In the genomic region with DNA sequence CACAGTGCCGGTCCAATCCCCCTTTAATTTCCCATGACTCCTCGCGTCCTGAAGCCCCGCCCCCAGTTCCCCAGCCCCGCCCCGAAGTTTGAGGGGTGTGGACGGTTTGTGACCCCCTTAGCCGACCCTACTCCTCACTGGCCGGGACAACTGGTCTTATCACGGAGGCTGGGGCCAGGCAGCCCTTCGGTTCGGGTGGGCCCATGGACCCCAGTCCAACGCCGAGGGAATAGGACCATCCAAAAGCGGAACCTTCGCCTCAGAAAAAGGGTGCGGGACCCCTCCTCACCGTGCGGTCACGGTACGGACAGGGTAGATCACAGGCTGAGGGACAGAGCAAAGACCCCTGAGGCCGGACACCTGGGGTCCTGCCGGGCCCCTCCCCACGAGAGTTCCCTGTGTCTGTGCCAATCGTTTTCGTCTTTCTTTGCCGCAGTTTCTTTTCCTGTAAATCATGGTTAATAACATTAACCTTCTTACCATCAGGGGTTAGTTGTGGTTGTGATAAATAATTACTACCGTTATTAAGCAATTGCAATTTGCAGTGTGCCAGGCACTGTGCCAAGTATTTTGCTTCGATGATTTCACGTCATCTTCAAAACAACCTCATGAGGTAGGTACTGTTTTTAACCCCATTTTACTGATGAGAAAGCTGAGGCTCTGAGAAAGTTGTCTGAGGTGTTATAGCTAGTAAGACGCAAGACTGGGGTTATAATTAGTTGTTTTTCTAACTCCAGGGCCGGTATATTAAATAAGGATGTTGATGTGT, we compare ENCODE assay signal across 9 cellular contexts. TPM values are rescaled to one million over a fixed set of nuclear protein-coding genes. Genes with fewer than 3 reads are reported as not detected.
DNase-seq lines count a peak whose midpoint lies in the region; ATAC-seq lines count a peak whose summit lies in the region.
"Had no signal": no experiment of that assay in that cellular context is flagged by ENCODE, and none has a peak within 500 bp of the region (broad histone marks: within the 10 kb centered on the region; RNA-seq: fewer than 3 reads in every experiment).

No MANE protein-coding gene starts in this region.

- peak; percentile 33 for DNase-seq in ACHN
- no peak for DNase-seq in SJCRH30
- peak; percentile 41 for DNase-seq in effector CD4-positive, alpha-beta T cell
- DNase-seq in NCI-H1694 treated with DMSO at 0.1 percent for 48 hours (lab: John Stamatoyannopoulos, UW), result no peak
- DNase-seq in amniotic stem cell (lab: John Stamatoyannopoulos, UW), result no peak

- H3K9ac ChIP-seq in mucosa of rectum (ENCODE audit: low read depth in 1 of 2, low read length in 2 of 2), result peak overlapping the region; percentile 99 to 100

- H3K4me3 ChIP-seq in SJCRH30 (peak overlapping the region; percentile 77), mucosa of rectum (ENCODE audit: low read length in 2 of 2) (peak overlapping the region; percentile 96 to 99)

- H3K9me3 ChIP-seq in SJCRH30 (replicated peaks), result no peaks in the 10 kb centered on the region
- no peaks in the 10 kb centered on the region for H3K9me3 ChIP-seq in mucosa of rectum (ENCODE audit: control insufficient read depth in 2 of 2, low read length in 2 of 2)

- H3K27me3 ChIP-seq in SJCRH30, result no peaks in the 10 kb centered on the region
- H3K27me3 ChIP-seq in mucosa of rectum (ENCODE audit: control insufficient read depth in 2 of 2, insufficient read depth in 2 of 2, low read length in 2 of 2), result no peaks in the 10 kb centered on the region

- ATAC-seq in GM18508 (IDR thresholded peaks at IDR 0.05; ENCODE audit: insufficient read depth, unreplicated experiment) (peak; percentile 27), HG02973 (IDR thresholded peaks at IDR 0.05; ENCODE audit: unreplicated experiment) (peak; percentile 25)

- in situ Hi-C loops in ACHN (cut with HindIII; ENCODE audit: low pct_ligation_motif_present, low pct_unique_long_range_greater_than_20kb, low sequenced_read_pairs), result no loop called here

- H3K27ac ChIP-seq in SJCRH30 (peak overlapping the region; percentile 77), mucosa of rectum (ENCODE audit: low read depth in 2 of 2, low read length in 2 of 2) (peak overlapping the region; percentile 96 to 98)

- H3K36me3 ChIP-seq in SJCRH30 (peaks cover 20% of the 10 kb centered on the region), mucosa of rectum (ENCODE audit: control insufficient read depth in 2 of 2, insufficient read depth in 2 of 2, low read length in 2 of 2) (peaks cover 22 to 27% of the 10 kb centered on the region in 2 donors)

- H3K4me1 ChIP-seq in SJCRH30, result no peaks in the 10 kb centered on the region
- H3K4me1 ChIP-seq in mucosa of rectum (ENCODE audit: control insufficient read depth in 2 of 2, insufficient read depth in 2 of 2, low read length in 2 of 2), result peaks cover 14 to 25% of the 10 kb centered on the region in 2 donors

RNA-seq across cellular contexts. Expression of gene TMUB2, which starts 0.5 kb away (rescaled TPM):
- 27.8 and 29.6 TPM in 2 replicates for total RNA-seq in SJCRH30 (2014; rRNA removed; shearing (Covaris generic))

RNA-seq across cellular contexts. Expression of gene ATXN7L3, which starts 12.4 kb away (rescaled TPM):
- total RNA-seq in SJCRH30 (2014; rRNA removed; shearing (Covaris generic)), result 59.7 and 62.4 TPM in 2 replicates

RNA-seq across cellular contexts. Expression of gene ASB16, which starts 16.8 kb away (rescaled TPM):
- not detected in 2 replicates for total RNA-seq in SJCRH30 (2014; rRNA removed; shearing (Covaris generic))
- total RNA-seq: M059J had no signal

RNA-seq across cellular contexts. Expression of gene UBTF, which starts 32.2 kb away (rescaled TPM):
- total RNA-seq in SJCRH30 (2014; rRNA removed; shearing (Covaris generic)), result 76.6 and 78.9 TPM in 2 replicates

RNA-seq across cellular contexts. Expression of gene HROB, which starts 45.6 kb away (rescaled TPM):
- total RNA-seq in SJCRH30 (2014; rRNA removed; shearing (Covaris generic)), result 10.0 and 11.1 TPM in 2 replicates

Comparison
In these comparisons a context has a peak if more than half of its experiments do, and no peak if none do; other contexts are left out.
1. DNase-seq: peak in ACHN (single experiment) and effector CD4-positive, alpha-beta T cell (single experiment); none in SJCRH30 (0 of 2), NCI-H1694 treated with DMSO at 0.1 percent for 48 hours (single experiment) and amniotic stem cell (single experiment).